Comparison of ENCODE assay signal across 16 cellular contexts in genomic region chr1:232352956-232353355, GRCh38.
DNase-seq lines count a peak whose midpoint lies in the region; ATAC-seq and TF ChIP-seq lines count a peak whose summit lies in the region.
"Had no signal": no experiment of that assay in that cellular context is flagged by ENCODE, and none has a peak within 500 bp of the region (broad histone marks: within the 10 kb centered on the region; RNA-seq: fewer than 3 reads in every experiment).

No MANE protein-coding gene starts in this region.

- H3K9me3 ChIP-seq in left lung, result no peaks in the 10 kb centered on the region
- H3K9me3 ChIP-seq: A549, BE2C had no signal

- no peaks in the 10 kb centered on the region for H3K36me3 ChIP-seq in left lung
- H3K36me3 ChIP-seq: BE2C had no signal

- ATAC-seq in left lung, result peak; percentile 50
- ATAC-seq in stimulated activated naive CD8-positive, alpha-beta T cell treated with anti-CD3 and anti-CD28 coated beads, Interleukin-15, Interleukin-2, amounts not matched to agents 100 U/mL and 50 U/mL, for 24 hours, result no peak
- ATAC-seq: A549, HCT116 had no signal

- H3K27ac ChIP-seq in left lung, result no peak overlapping the region
- H3K27ac ChIP-seq: A549, C4-2B, HL-60 had no signal

- H3K4me1 ChIP-seq in left lung, result no peaks in the 10 kb centered on the region
- H3K4me1 ChIP-seq: A549, BE2C had no signal

- intact Hi-C loops in left lung (cut with DNase I), result no loop called here

- no peaks in the 10 kb centered on the region for H3K27me3 ChIP-seq in left lung
- H3K27me3 ChIP-seq: BE2C had no signal

- DNase-seq in DMS79 (lab: John Stamatoyannopoulos, UW) (peak; percentile 27), DMS79 treated with DMSO at 0.1 percent for 48 hours (lab: John Stamatoyannopoulos, UW) (peak; percentile 65), amniotic epithelial cell (ENCODE audit: low read depth) (peak; percentile 3), left lung (no peak), GM19238 (ENCODE audit: insufficient read length, low spot score) (no peak), H4 (ENCODE audit: low spot score) (no peak)
- DNase-seq in stimulated activated naive CD8-positive, alpha-beta T cell treated with anti-CD3 and anti-CD28 coated beads, Interleukin-15, Interleukin-2, amounts not matched to agents 100 U/mL and 50 U/mL, for 24 hours, result no peak
- DNase-seq in activated CD4-positive, alpha-beta T cell treated with anti-CD3 and anti-CD28 coated beads for 48 hours, result no peak
- DNase-seq: BE2C; CD4-positive, alpha-beta memory T cell; DND-41; GDM1 had no signal

- H3K4me3 ChIP-seq in left lung, result no peak overlapping the region
- H3K4me3 ChIP-seq: A549 had no signal

- TF ChIP-seq CTCF in left lung (IDR thresholded peaks at IDR 0.05), result no peak

Comparison
In these comparisons a context has a peak if more than half of its experiments do, and no peak if none do; other contexts are left out.
1. DNase-seq: peak in DMS79 (single experiment), DMS79 treated with DMSO at 0.1 percent for 48 hours (single experiment) and amniotic epithelial cell (single experiment); none in left lung (0 of 2), GM19238 (single experiment), stimulated activated naive CD8-positive, alpha-beta T cell treated with anti-CD3 and anti-CD28 coated beads, Interleukin-15, Interleukin-2, amounts not matched to agents 100 U/mL and 50 U/mL, for 24 hours (single experiment), H4 (single experiment) and activated CD4-positive, alpha-beta T cell treated with anti-CD3 and anti-CD28 coated beads for 48 hours (single experiment).